In the genomic region with DNA sequence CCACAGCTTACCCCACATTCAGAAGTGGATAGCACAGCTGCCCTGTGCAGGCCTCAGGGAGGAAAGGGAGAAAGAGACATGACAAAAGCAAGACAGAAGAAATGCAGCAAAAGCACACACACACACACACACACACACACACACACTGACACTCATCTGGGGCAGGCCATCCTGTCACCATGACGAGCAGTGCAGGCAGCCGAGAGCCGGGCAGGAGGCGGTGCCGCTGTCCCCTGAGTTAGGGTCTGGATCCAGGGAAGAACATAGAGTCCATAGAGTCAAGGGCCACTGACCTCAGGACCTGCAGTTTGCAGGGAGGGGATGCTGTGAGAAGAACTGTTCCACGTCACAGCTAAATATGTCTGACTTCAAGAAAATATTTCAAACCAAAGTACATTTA, we compare ENCODE assay signal across 5 cellular contexts. TPM values are rescaled to one million over a fixed set of nuclear protein-coding genes. Genes with fewer than 3 reads are reported as not detected.
"Had no signal": no experiment of that assay in that cellular context is flagged by ENCODE, and none has a peak within 500 bp of the region (broad histone marks: within the 10 kb centered on the region; RNA-seq: fewer than 3 reads in every experiment).

No MANE protein-coding gene starts in this region.

RNA-seq across cellular contexts. Expression of gene POTEM, which starts 4.0 kb away (rescaled TPM):
- total RNA-seq: HT1080, LHCN-M2, MCF 10A, PC-3 had no signal
- polyA plus RNA-seq: IgD-negative memory B cell had no signal
